In the genomic region with DNA sequence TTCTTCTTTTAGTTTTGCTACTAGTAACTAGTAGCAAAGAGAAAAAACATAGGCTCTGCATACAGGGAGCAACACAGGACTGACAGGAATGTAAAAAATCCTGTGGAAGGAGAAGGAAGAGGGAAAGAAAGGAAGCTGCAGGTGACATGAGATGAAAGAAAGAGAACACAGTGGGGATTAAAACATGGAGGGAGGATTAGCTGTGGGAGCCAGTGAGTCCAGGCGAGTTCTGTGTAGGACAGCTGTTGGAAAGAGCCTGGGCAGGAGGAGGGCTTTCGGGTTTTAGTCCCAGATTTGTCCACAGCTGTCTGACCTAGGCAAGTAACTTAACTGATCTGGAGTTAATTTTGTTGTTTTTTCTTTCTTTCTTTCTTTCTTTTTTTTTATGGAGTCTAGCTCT, we compare ENCODE assay signal across 25 cellular contexts. TPM values are rescaled to one million over a fixed set of nuclear protein-coding genes. Genes with fewer than 3 reads are reported as not detected.
DNase-seq lines count a peak whose midpoint lies in the region; ATAC-seq, FAIRE-seq and TF ChIP-seq lines count a peak whose summit lies in the region.
"Had no signal": no experiment of that assay in that cellular context is flagged by ENCODE, and none has a peak within 500 bp of the region (broad histone marks: within the 10 kb centered on the region; RNA-seq: fewer than 3 reads in every experiment).

No MANE protein-coding gene starts in this region.

- no peaks in the 10 kb centered on the region for H4K20me1 ChIP-seq in H1 (replicated peaks in 1 of 2; ENCODE audit: control insufficient read depth in 1 of 2, insufficient read depth in 2 of 2, low read length in 2 of 2)

- FAIRE-seq in D721Med (lab: Jason Lieb, UNC) (peak; percentile 77), H1 (lab: Jason Lieb, UNC) (no peak)

- H3K79me2 ChIP-seq in H1 (ENCODE audit: control insufficient read depth in 1 of 2, insufficient read depth in 2 of 2, low read length in 2 of 2) = no peaks in the 10 kb centered on the region

- H3K9me3 ChIP-seq in H1 (ENCODE audit: insufficient read depth in 2 of 2, low read depth in 1 of 2, low read length in 1 of 2) = no peaks in the 10 kb centered on the region
- no peaks in the 10 kb centered on the region for H3K9me3 ChIP-seq in neuronal stem cell (replicated peaks in 1 of 2; ENCODE audit: control insufficient read depth in 2 of 2, insufficient read depth in 1 of 2, low read depth in 1 of 2, low read length in 2 of 2)
- H3K9me3 ChIP-seq: SK-N-SH had no signal

- H3K4me3 ChIP-seq in H1 (ENCODE audit: extremely low read depth in 1 of 4, insufficient read depth in 2 of 4, low read depth in 3 of 4, low read length in 4 of 4) (no peak overlapping the region), neuronal stem cell (ENCODE audit: low read length in 2 of 2) (no peak overlapping the region)

- CTCF ChIA-PET in H1 (lab: Charles Lee; ENCODE audit: partially characterized antibody) = interaction anchor here (1.1 to 6.6 kb wide), 7 partner anchors 10 to 134 kb away, joined by 6 to 59 read pairs (median 8); no protein-coding TSS in a partner anchor

- no peak overlapping the region for H3K4ac ChIP-seq in H1 (replicated peaks; ENCODE audit: insufficient read length, low read depth, low read length)
- H3K4ac ChIP-seq in neuronal stem cell (ENCODE audit: low read length) = no peak overlapping the region

- no peaks in the 10 kb centered on the region for H3K79me1 ChIP-seq in H1 (ENCODE audit: low read depth, low read length)
- no peaks in the 10 kb centered on the region for H3K79me1 ChIP-seq in neuronal stem cell (ENCODE audit: low read depth, low read length)

- H2BK15ac ChIP-seq in H1 (ENCODE audit: low read length) (no peak overlapping the region), neuronal stem cell (ENCODE audit: low read length) (no peak overlapping the region)

- no peak for ATAC-seq in HG02884 (IDR thresholded peaks at IDR 0.05; ENCODE audit: unreplicated experiment)
- ATAC-seq in activated CD4-positive, CD25-positive, alpha-beta regulatory T cell treated with anti-CD3 and anti-CD28 coated beads, Interleukin-2, amount 50 U/mL, for 24 hours = no peak
- ATAC-seq: HCT116 had no signal

- H2AK5ac ChIP-seq in H1 (ENCODE audit: low read depth, low read length) = no peak overlapping the region
- no peak overlapping the region for H2AK5ac ChIP-seq in neuronal stem cell (ENCODE audit: low read depth, low read length)

- H3K9ac ChIP-seq in H1 (replicated peaks in 1 of 4; ENCODE audit: extremely low read depth in 1 of 4, low read depth in 3 of 4, low read length in 3 of 4) (no peak overlapping the region), neuronal stem cell (ENCODE audit: low read depth, low read length, poor library complexity) (no peak overlapping the region)
- H3K9ac ChIP-seq: SK-N-SH had no signal

- no peak overlapping the region for H3K23ac ChIP-seq in H1 (ENCODE audit: insufficient read length)
- no peak overlapping the region for H3K23ac ChIP-seq in neuronal stem cell (ENCODE audit: low read depth, low read length, poor library complexity)

- H4K91ac ChIP-seq in H1 (replicated peaks; ENCODE audit: insufficient read length, low read length) = no peak overlapping the region
- H4K91ac ChIP-seq in neuronal stem cell (ENCODE audit: low read depth, low read length, poor library complexity) = no peak overlapping the region

- H3K27me3 ChIP-seq in H1 (replicated peaks in 1 of 4; ENCODE audit: control insufficient read depth in 3 of 4, extremely low read depth in 1 of 4, insufficient read depth in 3 of 4, low read length in 3 of 4) = peaks cover 12 to 21% (median 18%) of the 10 kb centered on the region in 4 experiments
- no peaks in the 10 kb centered on the region for H3K27me3 ChIP-seq in neuronal stem cell (ENCODE audit: control insufficient read depth in 3 of 3, insufficient read depth in 3 of 3, low read depth in 1 of 3, low read length in 3 of 3)

- H2BK120ac ChIP-seq in H1 (replicated peaks; ENCODE audit: low read depth, low read length) (no peak overlapping the region), neuronal stem cell (ENCODE audit: low read depth, low read length) (no peak overlapping the region)

- no peak for TF ChIP-seq EP300 in H1 (IDR thresholded peaks at IDR 0.05; ENCODE audit: borderline replicate concordance in 1 of 2, low read depth in 2 of 2, low read length in 2 of 2)

- no peak overlapping the region for H4K5ac ChIP-seq in H1 (ENCODE audit: insufficient read length, low read depth, low read length)

- H3K4me2 ChIP-seq in H1 (ENCODE audit: insufficient read depth in 1 of 2, low read depth in 2 of 2, low read length in 2 of 2) = no peak overlapping the region; a peak in 1 of 4 replicates
- H3K4me2 ChIP-seq in neuronal stem cell (ENCODE audit: insufficient read depth, low read length, poor library complexity, severe bottlenecking) = no peak overlapping the region
- H3K4me2 ChIP-seq: SK-N-SH had no signal

- H2BK5ac ChIP-seq in H1 (ENCODE audit: low read depth, low read length) (no peak overlapping the region), neuronal stem cell (ENCODE audit: low read length) (no peak overlapping the region)

- H2AFZ ChIP-seq in H1 (ENCODE audit: low read length) (no peak overlapping the region), neuronal stem cell (ENCODE audit: low read length) (peak overlapping the region; percentile 2)

- POLR2A ChIA-PET in H1 (lab: Charles Lee; ENCODE audit: partially characterized antibody) = interaction anchor here (0.7 to 4.2 kb wide), 3 partner anchors 10 to 97 kb away, joined by 3 to 16 read pairs (median 6); a partner anchor contains a TSS

- H3K23me2 ChIP-seq in H1 (ENCODE audit: low read depth, low read length) = no peaks in the 10 kb centered on the region

- DNase-seq in D721Med (ENCODE audit: insufficient read length, low spot score) (no peak), NCI-H82 (lab: John Stamatoyannopoulos, UW) (peak; percentile 93), H1 (ENCODE audit: low read depth in 1 of 2, low spot score in 2 of 2) (no peak), neuronal stem cell (ENCODE audit: low spot score) (peak; percentile 42), NCI-H1105 (lab: John Stamatoyannopoulos, UW) (no peak)
- DNase-seq in stimulated activated CD4-positive, alpha-beta T cell treated with anti-CD3 and anti-CD28 coated beads, Interleukin-15, amount 100 ng/mL, for 24 hours = no peak
- DNase-seq: 8988T; AML-193; C1 segment of cervical spinal cord; Calu3; CD8-positive, alpha-beta memory T cell; EL; GF-D8; Karpas-422; NCI-H1417; NCI-H1694 treated with DMSO at 0.1 percent for 48 hours; NCI-H2081 treated with DMSO at 0.1 percent for 48 hours; NCI-H446 treated with DMSO at 0.1 percent for 48 hours; NK-92 treated with Interleukin-12 subunit alpha and Interleukin-12 subunit beta, amount 100 ng/mL, for 24 hours; SHP77 treated with DMSO at 0.1 percent for 48 hours; SK-N-SH had no signal

- TF ChIP-seq CTCF in D721Med (IDR thresholded peaks at IDR 0.05; ENCODE audit: insufficient read depth, missing control alignments) = no peak
- TF ChIP-seq CTCF in H1 (IDR thresholded peaks at IDR 0.05; ENCODE audit: control extremely low read depth in 1 of 3, insufficient read depth in 1 of 3, low read depth in 1 of 3, low read length in 3 of 3) = no peak

- no peak for TF ChIP-seq RAD21 in H1 (IDR thresholded peaks at IDR 0.05 in 1 of 2, conservative IDR thresholded peaks at IDR 0.05 in 1 of 2; ENCODE audit: low read depth in 2 of 2, low read length in 2 of 2)

- no peak overlapping the region for H3K56ac ChIP-seq in H1 (replicated peaks; ENCODE audit: insufficient read length, low read depth, low read length)

- H3K36me3 ChIP-seq in H1 (ENCODE audit: control insufficient read depth in 2 of 4, insufficient read depth in 4 of 4, low read length in 3 of 4) = no peaks in the 10 kb centered on the region
- no peaks in the 10 kb centered on the region for H3K36me3 ChIP-seq in neuronal stem cell (replicated peaks in 1 of 2; ENCODE audit: control insufficient read depth in 2 of 2, insufficient read depth in 2 of 2, low read length in 2 of 2)

- H4K8ac ChIP-seq in H1 (ENCODE audit: extremely low read depth, insufficient read depth, low read length) (no peak overlapping the region), neuronal stem cell (ENCODE audit: low read depth, low read length) (no peak overlapping the region)

- no peak for TF ChIP-seq POLR2A in H1 (IDR thresholded peaks at IDR 0.05; ENCODE audit: control extremely low read depth in 1 of 2, low read depth in 2 of 2, low read length in 2 of 2)

- H2BK12ac ChIP-seq in H1 (ENCODE audit: low read depth, low read length) = no peak overlapping the region
- H2BK12ac ChIP-seq in neuronal stem cell (ENCODE audit: low read length) = no peak overlapping the region

- no peak overlapping the region for H3K14ac ChIP-seq in H1 (ENCODE audit: insufficient read length)
- H3K14ac ChIP-seq in neuronal stem cell (ENCODE audit: low read length) = no peak overlapping the region

- H2BK20ac ChIP-seq in H1 (ENCODE audit: low read length) = no peak overlapping the region

- H3K27ac ChIP-seq in H1 (ENCODE audit: low read depth, low read length) = no peak overlapping the region
- H3K27ac ChIP-seq in neuronal stem cell (replicated peaks; ENCODE audit: low read length) = peak overlapping the region; percentile 60
- H3K27ac ChIP-seq: RWPE1 had no signal

- H3K18ac ChIP-seq in H1 (ENCODE audit: extremely low read depth, low read length) (no peak overlapping the region), neuronal stem cell (ENCODE audit: low read length) (no peak overlapping the region)

- peaks cover 0 to 10% (median 4%) of the 10 kb centered on the region in 4 experiments; a peak in 4 of 7 replicates for H3K4me1 ChIP-seq in H1 (replicated peaks in 1 of 4; ENCODE audit: control insufficient read depth in 3 of 4, insufficient read depth in 4 of 4, low read length in 3 of 4)
- H3K4me1 ChIP-seq in neuronal stem cell (ENCODE audit: control insufficient read depth in 2 of 2, insufficient read depth in 1 of 2, low read depth in 1 of 2, low read length in 2 of 2) = peaks cover 20 to 34% of the 10 kb centered on the region in 2 donors

- WGBS in H1 (ENCODE audit: extremely low coverage in 1 of 2, insufficient coverage in 1 of 2, insufficient read length in 1 of 2, insufficient replicate concordance in 2 of 2, low coverage in 1 of 2, low lambda C conversion rate in 2 of 2, missing lambda C conversion rate in 1 of 2), 2 experiments = 50% methylated on average over 2 of the region's 2 CpGs; no CpG with 5 or more reads in 1 of the 2 experiments
- no CpG with 5 or more reads among the region's 2 CpGs for WGBS in neuronal stem cell (ENCODE audit: extremely low coverage in 2 of 2, insufficient read length in 2 of 2, insufficient replicate concordance in 1 of 2), 2 donors

RNA-seq across cellular contexts. Expression of a gene that starts 21.6 kb away (rescaled TPM):
- 13.9 and 15.4 TPM in 2 replicates for total RNA-seq in H1 (2021; fragmentation: NEBNext Ultra II Directional; extraction: Animal tissue kit (Norgen Biotek cat#: 25700))
- 2.2 and 3.5 TPM in 2 replicates for polyA plus RNA-seq in H1 (2011; rRNA removed)
- 4.2 TPM for polyA plus RNA-seq in H1 (2011; cell fraction: cytosol; rRNA removed)
- polyA plus RNA-seq in H1 (2011; cell fraction: nucleus; rRNA removed) = 4.4 TPM
- polyA plus RNA-seq in H1 (2012, experiment 1 of 2) = 7.0 to 10.9 TPM (median 8.0 TPM) in 4 replicates
- polyA plus RNA-seq in H1 (2012, experiment 2 of 2) = 2.7 TPM
- polyA plus RNA-seq in H1 (2013, experiment 1 of 2) = 7.2 TPM
- 7.3 TPM for polyA plus RNA-seq in H1 (2013, experiment 2 of 2)
- polyA minus RNA-seq in H1 (2011; rRNA and poly(A)+ RNA removed) = 3.9 and 5.0 TPM in 2 replicates
- polyA minus RNA-seq in H1 (2011; cell fraction: cytosol; rRNA and poly(A)+ RNA removed) = 4.8 TPM
- polyA minus RNA-seq in H1 (2011; cell fraction: nucleus; rRNA and poly(A)+ RNA removed) = 10.2 TPM
- 66.4 TPM for polyA plus RNA-seq in neuronal stem cell (2013, experiment 1 of 2)
- 67.3 TPM for polyA plus RNA-seq in neuronal stem cell (2013, experiment 2 of 2)

Comparison
In these comparisons a context has a peak if more than half of its experiments do, and no peak if none do; other contexts are left out.
1. DNase-seq: peak in NCI-H82 (single experiment) and neuronal stem cell (single experiment); none in D721Med (single experiment), H1 (0 of 2), NCI-H1105 (single experiment) and stimulated activated CD4-positive, alpha-beta T cell treated with anti-CD3 and anti-CD28 coated beads, Interleukin-15, amount 100 ng/mL, for 24 hours (single experiment).